In genomic region chr12:80892597-80893445, GRCh38 we compare ENCODE assay signal across 16 cellular contexts. TPM values are rescaled to one million over a fixed set of nuclear protein-coding genes. Genes with fewer than 3 reads are reported as not detected.
DNase-seq lines count a peak whose midpoint lies in the region; ATAC-seq, FAIRE-seq and TF ChIP-seq lines count a peak whose summit lies in the region.
"Had no signal": no experiment of that assay in that cellular context is flagged by ENCODE, and none has a peak within 500 bp of the region (broad histone marks: within the 10 kb centered on the region; RNA-seq: fewer than 3 reads in every experiment).

No MANE protein-coding gene starts in this region.

- H3K4me3 ChIP-seq in BJ (ENCODE audit: low read depth, low read length) = no peak overlapping the region
- no peak overlapping the region for H3K4me3 ChIP-seq in fibroblast of mammary gland (ENCODE audit: control insufficient read depth, low read depth, low read length)
- H3K4me3 ChIP-seq: thyroid gland had no signal

- ATAC-seq in GM19324 (IDR thresholded peaks at IDR 0.05; ENCODE audit: low FRiP score, unreplicated experiment) (peak; percentile 37), HG03039 (IDR thresholded peaks at IDR 0.05; ENCODE audit: unreplicated experiment) (peak; percentile 56)
- ATAC-seq: PC-3 had no signal

- H3K4me3 Mint-ChIP-seq in progenitor cell of endocrine pancreas (ENCODE audit: low read depth) = no peak overlapping the region

- no peak for FAIRE-seq in D721Med (lab: Jason Lieb, UNC)
- FAIRE-seq: islet of Langerhans, small intestine had no signal

- CTCF ChIA-PET in BJ (lab: Yijun Ruan, JAX) = no interaction called here

- H3K9me3 Mint-ChIP-seq in progenitor cell of endocrine pancreas (ENCODE audit: low read depth) = no peaks in the 10 kb centered on the region

- POLR2A ChIA-PET in BJ (lab: Charles Lee) = no interaction called here

- TF ChIP-seq CTCF in BJ (IDR thresholded peaks at IDR 0.05; ENCODE audit: insufficient read depth, low read depth, low read length) = no peak
- no peak for TF ChIP-seq CTCF in fibroblast of mammary gland (conservative IDR thresholded peaks at IDR 0.05; ENCODE audit: control insufficient read depth, insufficient read depth, low read depth, low read length)
- no peak for TF ChIP-seq CTCF in progenitor cell of endocrine pancreas (IDR thresholded peaks at IDR 0.05; ENCODE audit: unreplicated experiment)
- no peak for TF ChIP-seq CTCF in D721Med (IDR thresholded peaks at IDR 0.05; ENCODE audit: insufficient read depth, missing control alignments)

- no peaks in the 10 kb centered on the region for H3K4me1 Mint-ChIP-seq in progenitor cell of endocrine pancreas (ENCODE audit: low read depth)

- H3K36me3 ChIP-seq in BJ (ENCODE audit: control insufficient read depth, insufficient read depth, low read length) = no peaks in the 10 kb centered on the region
- H3K36me3 ChIP-seq: thyroid gland had no signal

- H3K27me3 Mint-ChIP-seq in progenitor cell of endocrine pancreas = no peaks in the 10 kb centered on the region

- H3K36me3 Mint-ChIP-seq in progenitor cell of endocrine pancreas (ENCODE audit: insufficient read depth) = no peaks in the 10 kb centered on the region

- no peak overlapping the region for H3K27ac Mint-ChIP-seq in progenitor cell of endocrine pancreas

- DNase-seq in BJ (ENCODE audit: low read depth) (peak; percentile 36), fibroblast of mammary gland (ENCODE audit: low read depth) (peak; percentile 17), progenitor cell of endocrine pancreas (ENCODE audit: low spot score, unreplicated experiment) (no peak), D721Med (ENCODE audit: insufficient read length, low spot score) (no peak), COR-L47 (lab: John Stamatoyannopoulos, UW) (no peak), hippocampal formation (lab: John Stamatoyannopoulos, UW) (no peak)
- DNase-seq: activated CD4-positive, alpha-beta T cell treated with anti-CD3 and anti-CD28 coated beads, Interleukin-2, amount 50 U/mL, for 4 hours; activated naive CD4-positive, alpha-beta T cell; AML-193; GDM1; PC-3; small intestine had no signal

- H3K27me3 ChIP-seq in BJ (ENCODE audit: control insufficient read depth, insufficient read depth, low read length) = no peaks in the 10 kb centered on the region
- H3K27me3 ChIP-seq: thyroid gland had no signal

RNA-seq across cellular contexts. Expression of gene LIN7A, which starts 44.9 kb away (rescaled TPM):
- polyA plus RNA-seq in BJ (2011; rRNA removed) = 15.4 and 24.0 TPM in 2 replicates
- polyA minus RNA-seq in BJ (2011; rRNA and poly(A)+ RNA removed) = 9.8 and 19.9 TPM in 2 replicates
- total RNA-seq in progenitor cell of endocrine pancreas = 7.1 and 8.2 TPM in 2 replicates
- total RNA-seq: PC-3 had no signal

Comparison
In these comparisons a context has a peak if more than half of its experiments do, and no peak if none do; other contexts are left out.
1. DNase-seq: peak in BJ (single experiment) and fibroblast of mammary gland (single experiment); none in progenitor cell of endocrine pancreas (single experiment), D721Med (single experiment), COR-L47 (single experiment) and hippocampal formation (0 of 2).